ENCODE assay signal across 8 cellular contexts in genomic region chr2:169933124-169933711, GRCh38.
DNase-seq lines count a peak whose midpoint lies in the region; ATAC-seq and TF ChIP-seq lines count a peak whose summit lies in the region.

No MANE protein-coding gene starts in this region.

- TF ChIP-seq CTCF in activated B cell treated with CpG ODN at 0.5 μM for 24 hours (IDR thresholded peaks at IDR 0.05) (no peak), type B pancreatic cell (conservative IDR thresholded peaks at IDR 0.05) (peak; percentile 81)

- CTCF ChIA-PET in activated B cell treated with CpG ODN at 0.5 μM for 24 hours (lab: Charles Lee): interaction anchor here (1.1 to 1.3 kb wide), 2 partner anchors 50 to 880 kb away, joined by 3 to 4 read pairs; no protein-coding TSS in a partner anchor

- H3K36me3 Mint-ChIP-seq in activated B cell treated with CpG ODN at 0.5 μM for 24 hours (ENCODE audit: low read depth) (peaks cover 46% of the 10 kb centered on the region), type B pancreatic cell (peaks cover 3% of the 10 kb centered on the region)

- H3K27ac Mint-ChIP-seq in activated B cell treated with CpG ODN at 0.5 μM for 24 hours: no peak overlapping the region
- H3K27ac Mint-ChIP-seq in type B pancreatic cell: no peak overlapping the region

- H3K27me3 Mint-ChIP-seq in activated B cell treated with CpG ODN at 0.5 μM for 24 hours: no peaks in the 10 kb centered on the region
- H3K27me3 Mint-ChIP-seq in type B pancreatic cell: no peaks in the 10 kb centered on the region

- H3K4me1 Mint-ChIP-seq in activated B cell treated with CpG ODN at 0.5 μM for 24 hours (no peaks in the 10 kb centered on the region), type B pancreatic cell (ENCODE audit: unreplicated experiment) (no peaks in the 10 kb centered on the region)

- POLR2A ChIA-PET in activated B cell treated with CpG ODN at 0.5 μM for 24 hours (lab: Charles Lee): no interaction called here

- H3K9me3 Mint-ChIP-seq in activated B cell treated with CpG ODN at 0.5 μM for 24 hours (no peaks in the 10 kb centered on the region), type B pancreatic cell (no peaks in the 10 kb centered on the region)

- no peak overlapping the region for H3K4me3 Mint-ChIP-seq in activated B cell treated with CpG ODN at 0.5 μM for 24 hours
- no peak overlapping the region for H3K4me3 Mint-ChIP-seq in type B pancreatic cell

- ATAC-seq in GM21723 (IDR thresholded peaks at IDR 0.05; ENCODE audit: unreplicated experiment): peak; percentile 55
- ATAC-seq in activated B cell treated with CpG ODN at 0.5 μM for 24 hours (ENCODE audit: low read depth): peak; percentile 52
- no peak for ATAC-seq in GM18517 (IDR thresholded peaks at IDR 0.05; ENCODE audit: unreplicated experiment)

- intact Hi-C loops in activated B cell treated with CpG ODN at 0.5 μM for 24 hours (cut with micrococcal nuclease): loop anchor here (5.0 kb wide), 1 partner anchor 939 kb away; no protein-coding TSS in a partner anchor

- DNase-seq in DMS79 treated with DMSO at 0.1 percent for 48 hours (lab: John Stamatoyannopoulos, UW) (peak; percentile 34), NCI-H1105 treated with DMSO at 0.1 percent for 48 hours (lab: John Stamatoyannopoulos, UW) (peak; percentile 61), activated B cell treated with CpG ODN at 0.5 μM for 24 hours (no peak), iPS DF 4.7 (ENCODE audit: extremely low read depth, low spot score) (peak; percentile 3), type B pancreatic cell (ENCODE audit: extremely low spot score, unreplicated experiment) (no peak), NCI-H1417 treated with DMSO at 0.1 percent for 48 hours (lab: John Stamatoyannopoulos, UW) (no peak)

Comparison
In these comparisons a context has a peak if more than half of its experiments do, and no peak if none do; other contexts are left out.
1. DNase-seq: peak in DMS79 treated with DMSO at 0.1 percent for 48 hours (single experiment), NCI-H1105 treated with DMSO at 0.1 percent for 48 hours (single experiment) and iPS DF 4.7 (single experiment); none in activated B cell treated with CpG ODN at 0.5 μM for 24 hours (single experiment), type B pancreatic cell (single experiment) and NCI-H1417 treated with DMSO at 0.1 percent for 48 hours (single experiment).